ENCODE assay signal across 2 cellular contexts in genomic region chr17:82269882-82270500, GRCh38.
TF ChIP-seq lines count a peak whose summit lies in the region.

No MANE protein-coding gene starts in this region.

TF ChIP-seq in SK-N-SH, 30 proteins besides CTCF, POLR2A, EP300 and RAD21:
- TF ChIP-seq RCOR1 (IDR thresholded peaks at IDR 0.05; ENCODE audit: low read length): no peak
- TF ChIP-seq GABPA (IDR thresholded peaks at IDR 0.05; ENCODE audit: low read depth): no peak
- no peak for TF ChIP-seq ELF1 (IDR thresholded peaks at IDR 0.05)
- TF ChIP-seq TEAD4 (IDR thresholded peaks at IDR 0.05; ENCODE audit: borderline replicate concordance, insufficient read depth): no peak
- TF ChIP-seq NRF1 (IDR thresholded peaks at IDR 0.05; ENCODE audit: low read depth, low read length): no peak
- no peak for TF ChIP-seq USF1 (IDR thresholded peaks at IDR 0.05; ENCODE audit: borderline replicate concordance, low read depth)
- TF ChIP-seq TAF1 (IDR thresholded peaks at IDR 0.05; ENCODE audit: borderline replicate concordance, low read depth, low read length): no peak
- TF ChIP-seq JUND (IDR thresholded peaks at IDR 0.05): no peak

TF ChIP-seq in SK-N-SH treated with all-trans-retinoic acid at 6 μM for 48 hours, 23 proteins besides CTCF, POLR2A, EP300 and RAD21:
- TF ChIP-seq CSDC2 (CRISPR knock-in tag; IDR thresholded peaks at IDR 0.05) (no peak), POU6F1 (CRISPR knock-in tag; IDR thresholded peaks at IDR 0.05; ENCODE audit: borderline replicate concordance, low read depth) (no peak), ISL1 (CRISPR knock-in tag; IDR thresholded peaks at IDR 0.05) (no peak), TCF4 (CRISPR knock-in tag; IDR thresholded peaks at IDR 0.05; ENCODE audit: borderline replicate concordance) (no peak), SNAI2 (CRISPR knock-in tag; IDR thresholded peaks at IDR 0.05) (no peak), ARNTL (CRISPR knock-in tag; IDR thresholded peaks at IDR 0.05; ENCODE audit: borderline replicate concordance, low read depth) (no peak), ZNF565 (CRISPR knock-in tag; conservative IDR thresholded peaks at IDR 0.05; ENCODE audit: low read depth) (no peak), TSHZ2 (CRISPR knock-in tag; IDR thresholded peaks at IDR 0.05) (no peak), ZNF8 (CRISPR knock-in tag; IDR thresholded peaks at IDR 0.05) (no peak), ZFP30 (CRISPR knock-in tag; IDR thresholded peaks at IDR 0.05) (no peak), CSRNP3 (CRISPR knock-in tag; IDR thresholded peaks at IDR 0.05) (no peak), PPARA (CRISPR knock-in tag; IDR thresholded peaks at IDR 0.05; ENCODE audit: borderline replicate concordance) (no peak), CREB5 (CRISPR knock-in tag; IDR thresholded peaks at IDR 0.05; ENCODE audit: low read depth) (no peak), TOX (CRISPR knock-in tag; IDR thresholded peaks at IDR 0.05; ENCODE audit: borderline replicate concordance) (no peak), ZFP3 (CRISPR knock-in tag; IDR thresholded peaks at IDR 0.05) (no peak), RARB (CRISPR knock-in tag; IDR thresholded peaks at IDR 0.05) (no peak), ESRRG (CRISPR knock-in tag; IDR thresholded peaks at IDR 0.05) (no peak)
TF ChIP-seq in SK-N-SH treated with all-trans-retinoic acid at 6 μM for 48 hours: peak in this region for 0.
